3 cellular contexts compared by ENCODE assay signal in the genomic region with DNA sequence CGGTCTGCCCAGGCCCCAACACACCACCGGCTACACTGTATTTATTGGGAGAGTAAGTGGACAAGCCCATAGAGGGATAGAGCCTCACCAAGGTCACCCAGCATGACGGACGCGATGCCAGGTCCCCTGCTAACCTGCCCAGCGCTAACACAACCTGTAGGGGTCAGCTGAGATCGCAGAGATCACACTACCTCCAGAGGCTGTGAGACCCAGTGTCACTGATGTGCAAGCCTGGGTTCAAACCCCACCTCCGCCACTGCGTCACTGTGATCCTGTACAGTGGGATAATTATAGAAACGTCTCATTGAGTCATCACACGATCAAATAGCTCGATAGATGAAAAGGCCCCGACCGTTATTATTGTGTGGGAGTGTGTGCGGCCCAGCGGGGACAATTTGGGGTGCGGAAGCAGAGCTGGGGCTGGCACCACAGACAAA.
TF ChIP-seq lines count a peak whose summit lies in the region.

No MANE protein-coding gene starts in this region.

TF ChIP-seq in SK-N-SH, 30 proteins besides CTCF, POLR2A, EP300 and RAD21:
- TF ChIP-seq POLR2AphosphoS5 (IDR thresholded peaks at IDR 0.05; ENCODE audit: low read depth, low read length) (no peak), TAF1 (IDR thresholded peaks at IDR 0.05; ENCODE audit: borderline replicate concordance, low read depth, low read length) (no peak), RFX5 (IDR thresholded peaks at IDR 0.05; ENCODE audit: low read length) (no peak), RXRA (IDR thresholded peaks at IDR 0.05; ENCODE audit: borderline replicate concordance, low read depth) (no peak), ZBTB33 (IDR thresholded peaks at IDR 0.05; ENCODE audit: borderline replicate concordance, low read depth) (no peak), SMC3 (IDR thresholded peaks at IDR 0.05; ENCODE audit: low read depth, low read length) (no peak), SIN3A (IDR thresholded peaks at IDR 0.05; ENCODE audit: borderline replicate concordance, low read depth, low read length) (no peak), YY1 (IDR thresholded peaks at IDR 0.05; ENCODE audit: low read depth) (no peak)
- TF ChIP-seq, protein P1, sequence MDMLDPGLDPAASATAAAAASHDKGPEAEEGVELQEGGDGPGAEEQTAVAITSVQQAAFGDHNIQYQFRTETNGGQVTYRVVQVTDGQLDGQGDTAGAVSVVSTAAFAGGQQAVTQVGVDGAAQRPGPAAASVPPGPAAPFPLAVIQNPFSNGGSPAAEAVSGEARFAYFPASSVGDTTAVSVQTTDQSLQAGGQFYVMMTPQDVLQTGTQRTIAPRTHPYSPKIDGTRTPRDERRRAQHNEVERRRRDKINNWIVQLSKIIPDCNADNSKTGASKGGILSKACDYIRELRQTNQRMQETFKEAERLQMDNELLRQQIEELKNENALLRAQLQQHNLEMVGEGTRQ (IDR thresholded peaks at IDR 0.05; ENCODE audit: borderline replicate concordance, low read depth, low read length), result no peak

TF ChIP-seq in SK-N-SH treated with all-trans-retinoic acid at 6 μM for 48 hours, 23 proteins besides CTCF, POLR2A, EP300 and RAD21:
- no peak for TF ChIP-seq TCF4 (CRISPR knock-in tag; IDR thresholded peaks at IDR 0.05; ENCODE audit: borderline replicate concordance)
- no peak for TF ChIP-seq ZFP30 (CRISPR knock-in tag; IDR thresholded peaks at IDR 0.05)
- TF ChIP-seq ZC3H10 (CRISPR knock-in tag; IDR thresholded peaks at IDR 0.05), result no peak
- no peak for TF ChIP-seq ZFP3 (CRISPR knock-in tag; IDR thresholded peaks at IDR 0.05)
- TF ChIP-seq CSRNP3 (CRISPR knock-in tag; IDR thresholded peaks at IDR 0.05), result no peak
- TF ChIP-seq ZNF70 (CRISPR knock-in tag; IDR thresholded peaks at IDR 0.05), result no peak
- TF ChIP-seq, protein P2, sequence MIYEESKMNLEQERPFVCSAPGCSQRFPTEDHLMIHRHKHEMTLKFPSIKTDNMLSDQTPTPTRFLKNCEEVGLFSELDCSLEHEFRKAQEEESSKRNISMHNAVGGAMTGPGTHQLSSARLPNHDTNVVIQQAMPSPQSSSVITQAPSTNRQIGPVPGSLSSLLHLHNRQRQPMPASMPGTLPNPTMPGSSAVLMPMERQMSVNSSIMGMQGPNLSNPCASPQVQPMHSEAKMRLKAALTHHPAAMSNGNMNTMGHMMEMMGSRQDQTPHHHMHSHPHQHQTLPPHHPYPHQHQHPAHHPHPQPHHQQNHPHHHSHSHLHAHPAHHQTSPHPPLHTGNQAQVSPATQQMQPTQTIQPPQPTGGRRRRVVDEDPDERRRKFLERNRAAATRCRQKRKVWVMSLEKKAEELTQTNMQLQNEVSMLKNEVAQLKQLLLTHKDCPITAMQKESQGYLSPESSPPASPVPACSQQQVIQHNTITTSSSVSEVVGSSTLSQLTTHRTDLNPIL (CRISPR knock-in tag; IDR thresholded peaks at IDR 0.05; ENCODE audit: low read depth), result no peak
- no peak for TF ChIP-seq ESRRG (CRISPR knock-in tag; IDR thresholded peaks at IDR 0.05)
- TF ChIP-seq PPARA (CRISPR knock-in tag; IDR thresholded peaks at IDR 0.05; ENCODE audit: borderline replicate concordance), result no peak
- no peak for TF ChIP-seq OSR1 (CRISPR knock-in tag; IDR thresholded peaks at IDR 0.05)
- no peak for TF ChIP-seq TOX (CRISPR knock-in tag; IDR thresholded peaks at IDR 0.05; ENCODE audit: borderline replicate concordance)
- TF ChIP-seq, protein P3, sequence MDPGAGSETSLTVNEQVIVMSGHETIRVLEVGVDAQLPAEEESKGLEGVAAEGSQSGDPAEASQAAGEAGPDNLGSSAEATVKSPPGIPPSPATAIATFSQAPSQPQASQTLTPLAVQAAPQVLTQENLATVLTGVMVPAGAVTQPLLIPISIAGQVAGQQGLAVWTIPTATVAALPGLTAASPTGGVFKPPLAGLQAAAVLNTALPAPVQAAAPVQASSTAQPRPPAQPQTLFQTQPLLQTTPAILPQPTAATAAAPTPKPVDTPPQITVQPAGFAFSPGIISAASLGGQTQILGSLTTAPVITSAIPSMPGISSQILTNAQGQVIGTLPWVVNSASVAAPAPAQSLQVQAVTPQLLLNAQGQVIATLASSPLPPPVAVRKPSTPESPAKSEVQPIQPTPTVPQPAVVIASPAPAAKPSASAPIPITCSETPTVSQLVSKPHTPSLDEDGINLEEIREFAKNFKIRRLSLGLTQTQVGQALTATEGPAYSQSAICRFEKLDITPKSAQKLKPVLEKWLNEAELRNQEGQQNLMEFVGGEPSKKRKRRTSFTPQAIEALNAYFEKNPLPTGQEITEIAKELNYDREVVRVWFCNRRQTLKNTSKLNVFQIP (CRISPR knock-in tag; IDR thresholded peaks at IDR 0.05; ENCODE audit: borderline replicate concordance, low read depth), result no peak
- TF ChIP-seq ZNF8 (CRISPR knock-in tag; IDR thresholded peaks at IDR 0.05), result no peak
- TF ChIP-seq TSHZ2 (CRISPR knock-in tag; IDR thresholded peaks at IDR 0.05), result no peak
- no peak for TF ChIP-seq BACH2 (CRISPR knock-in tag; IDR thresholded peaks at IDR 0.05; ENCODE audit: borderline replicate concordance)

TF ChIP-seq in GM23338, 12 proteins besides CTCF, POLR2A, EP300 and RAD21:
- TF ChIP-seq EZH2 (IDR thresholded peaks at IDR 0.05; ENCODE audit: low read depth, unreplicated experiment), result no peak
- TF ChIP-seq ZNF114 (CRISPR knock-in tag; IDR thresholded peaks at IDR 0.05), result no peak
- no peak for TF ChIP-seq REST (IDR thresholded peaks at IDR 0.05; ENCODE audit: unreplicated experiment)
- no peak for TF ChIP-seq ZNF331 (CRISPR knock-in tag; IDR thresholded peaks at IDR 0.05; ENCODE audit: low read depth)
- no peak for TF ChIP-seq NANOG (IDR thresholded peaks at IDR 0.05; ENCODE audit: borderline replicate concordance)
- TF ChIP-seq POLR2AphosphoS5 (IDR thresholded peaks at IDR 0.05; ENCODE audit: low read depth), result no peak
